In the genomic region with DNA sequence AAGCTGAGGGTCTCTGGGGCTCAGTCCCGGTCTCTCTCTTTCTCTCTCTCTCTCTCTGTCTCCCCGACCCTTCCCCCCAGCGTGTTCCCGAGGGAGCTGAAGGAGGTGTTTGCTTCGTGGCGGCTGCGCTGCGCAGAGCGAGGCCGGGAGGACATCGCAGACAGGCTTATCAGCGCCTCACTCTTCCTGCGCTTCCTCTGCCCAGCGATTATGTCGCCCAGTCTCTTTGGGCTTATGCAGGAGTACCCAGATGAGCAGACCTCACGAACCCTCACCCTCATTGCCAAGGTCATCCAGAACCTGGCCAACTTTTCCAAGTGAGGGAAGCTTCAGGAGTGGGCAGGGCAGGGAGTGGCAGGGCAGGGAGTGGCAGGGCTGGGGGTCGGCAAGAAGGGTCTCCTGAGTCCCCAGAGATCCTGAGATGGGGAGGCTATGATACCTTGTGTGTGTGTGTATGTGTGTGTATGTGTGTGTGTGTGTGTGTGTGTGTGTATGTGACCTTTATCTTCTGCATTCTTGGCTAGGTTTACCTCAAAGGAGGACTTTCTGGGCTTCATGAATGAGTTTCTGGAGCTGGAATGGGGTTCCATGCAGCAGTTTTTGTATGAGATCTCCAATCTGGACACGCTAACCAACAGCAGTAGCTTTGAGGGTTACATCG, we compare ENCODE assay signal across 13 cellular contexts.
"Had no signal": no experiment of that assay in that cellular context is flagged by ENCODE, and none has a peak within 500 bp of the region (broad histone marks: within the 10 kb centered on the region; RNA-seq: fewer than 3 reads in every experiment).

No MANE protein-coding gene starts in this region.

- H3K4me3 ChIP-seq: heart left ventricle, pancreas, stomach, thoracic aorta had no signal

- H3K4me3 Mint-ChIP-seq: activated CD8-positive, alpha-beta T cell treated with anti-CD3 and anti-CD28 coated beads for 36 hours; activated naive CD4-positive, alpha-beta T cell treated with anti-CD3 and anti-CD28 coated beads for 36 hours; activated T-helper 1 cell treated with anti-CD3 and anti-CD28 coated beads, Interleukin-12 subunit alpha, Interleukin-12 subunit beta, Interleukin-2, Interleukin-4 antibody, amounts not matched to agents 30 ng/mL and 10 ng/mL and 1 ng/mL, durations not matched to agents 14 hours and 24 hours and 36 hours had no signal

- H3K9me3 ChIP-seq: heart left ventricle, pancreas, stomach, thoracic aorta had no signal

- H3K4me1 ChIP-seq: foreskin keratinocyte, pancreas, stomach had no signal

- H3K9me3 Mint-ChIP-seq: activated CD8-positive, alpha-beta T cell treated with anti-CD3 and anti-CD28 coated beads for 36 hours; activated naive CD4-positive, alpha-beta T cell treated with anti-CD3 and anti-CD28 coated beads for 36 hours; activated T-helper 1 cell treated with anti-CD3 and anti-CD28 coated beads, Interleukin-12 subunit alpha, Interleukin-12 subunit beta, Interleukin-2, Interleukin-4 antibody, amounts not matched to agents 30 ng/mL and 10 ng/mL and 1 ng/mL, durations not matched to agents 14 hours and 24 hours and 36 hours had no signal

- H3K27ac Mint-ChIP-seq: activated naive CD4-positive, alpha-beta T cell treated with anti-CD3 and anti-CD28 coated beads for 36 hours; activated T-helper 1 cell treated with anti-CD3 and anti-CD28 coated beads, Interleukin-12 subunit alpha, Interleukin-12 subunit beta, Interleukin-2, Interleukin-4 antibody, amounts not matched to agents 30 ng/mL and 10 ng/mL and 1 ng/mL, durations not matched to agents 14 hours and 24 hours and 36 hours had no signal

- H3K27me3 Mint-ChIP-seq: activated CD8-positive, alpha-beta T cell treated with anti-CD3 and anti-CD28 coated beads for 36 hours had no signal

- H3K27ac ChIP-seq: brain microvascular endothelial cell, foreskin keratinocyte, heart left ventricle, pancreas, stomach, thoracic aorta, VCaP had no signal

- DNase-seq: activated CD8-positive, alpha-beta memory T cell treated with anti-CD3 and anti-CD28 coated beads, Interleukin-2, amount 50 U/mL, for 4 hours; activated CD8-positive, alpha-beta T cell treated with anti-CD3 and anti-CD28 coated beads for 36 hours; activated naive CD4-positive, alpha-beta T cell treated with anti-CD3 and anti-CD28 coated beads for 36 hours; amygdala; brain microvascular endothelial cell; foreskin keratinocyte; heart left ventricle; pancreas; stimulated activated CD4-positive, alpha-beta T cell treated with anti-CD3 and anti-CD28 coated beads, Interleukin-4, amount 100 ng/mL, for 1 hour; stomach had no signal

- H3K27me3 ChIP-seq: brain microvascular endothelial cell, foreskin keratinocyte, heart left ventricle, pancreas, stomach had no signal
